13 cellular contexts compared by ENCODE assay signal in genomic region chr2:60976875-60977561, GRCh38. TPM values are rescaled to one million over a fixed set of nuclear protein-coding genes. Genes with fewer than 3 reads are reported as not detected.
DNase-seq lines count a peak whose midpoint lies in the region; ATAC-seq and TF ChIP-seq lines count a peak whose summit lies in the region.
"Had no signal": no experiment of that assay in that cellular context is flagged by ENCODE, and none has a peak within 500 bp of the region (broad histone marks: within the 10 kb centered on the region; RNA-seq: fewer than 3 reads in every experiment).

No MANE protein-coding gene starts in this region.

- peak overlapping the region; percentile 19 for H3K27ac ChIP-seq in OCI-LY7 (ENCODE audit: low read depth, low read length, poor library complexity, severe bottlenecking)
- H3K27ac ChIP-seq: GM23248, neural progenitor cell had no signal

- H3K36me3 Mint-ChIP-seq in natural killer cell treated with Interleukin-12 subunit alpha and Interleukin-12 subunit beta and Interleukin-15 and Interleukin-18, amount 100 ng/mL, for 72 hours, result no peaks in the 10 kb centered on the region
- H3K36me3 Mint-ChIP-seq in natural killer cell (no peaks in the 10 kb centered on the region), type B pancreatic cell (no peaks in the 10 kb centered on the region), HFFc6 (ENCODE audit: low read depth) (no peaks in the 10 kb centered on the region)
- H3K36me3 Mint-ChIP-seq: neural progenitor cell had no signal

- no peak overlapping the region for H3K4me3 ChIP-seq in OCI-LY7 (ENCODE audit: low read depth, low read length, poor library complexity, severe bottlenecking)
- H3K4me3 ChIP-seq: GM23248, neural progenitor cell had no signal

- peaks cover 69% of the 10 kb centered on the region for H3K4me1 ChIP-seq in OCI-LY7 (ENCODE audit: insufficient read depth, low read length, poor library complexity, severe bottlenecking)

- H3K4me3 Mint-ChIP-seq in natural killer cell treated with Interleukin-12 subunit alpha and Interleukin-12 subunit beta and Interleukin-15 and Interleukin-18, amount 100 ng/mL, for 72 hours, result peak overlapping the region; percentile 21
- H3K4me3 Mint-ChIP-seq in natural killer cell, result no peak overlapping the region
- no peak overlapping the region for H3K4me3 Mint-ChIP-seq in type B pancreatic cell
- H3K4me3 Mint-ChIP-seq in HFFc6, result no peak overlapping the region
- H3K4me3 Mint-ChIP-seq: neural progenitor cell; stimulated activated naive B cell treated with anti-CD40 and anti-IgM and Interleukin-4, amounts not matched to agents 10 μg/mL and 1 μg/mL and 100 μg/mL, for 72 hours had no signal

- BruUV-seq in OCI-LY7 (replicated peaks; lab: Mats Ljungman, UMichigan), result no TSS peak

- H4K20me1 ChIP-seq in OCI-LY7 (ENCODE audit: insufficient read depth, low read length), result no peaks in the 10 kb centered on the region

- CTCF ChIA-PET in OCI-LY7 (lab: Charles Lee; ENCODE audit: unreplicated experiment), result no interaction called here

- in situ Hi-C loops in KBM-7 (cut with MboI; ENCODE audit: low pct_unique_long_range_greater_than_20kb, low sequenced_read_pairs), result loop anchor here (25.0 kb wide), 1 partner anchor 165 kb away; no protein-coding TSS in a partner anchor

- no peak for TF ChIP-seq CTCF in natural killer cell (IDR thresholded peaks at IDR 0.05)
- no peak for TF ChIP-seq CTCF in OCI-LY7 (conservative IDR thresholded peaks at IDR 0.05; ENCODE audit: low read length)
- no peak for TF ChIP-seq CTCF in type B pancreatic cell (conservative IDR thresholded peaks at IDR 0.05)
- TF ChIP-seq CTCF in HFFc6 (IDR thresholded peaks at IDR 0.05), result no peak

- DNase-seq in natural killer cell treated with Interleukin-12 subunit alpha and Interleukin-12 subunit beta and Interleukin-15 and Interleukin-18, amount 100 ng/mL, for 72 hours (ENCODE audit: low spot score), result no peak
- no peak for DNase-seq in natural killer cell
- no peak for DNase-seq in OCI-LY7 (ENCODE audit: low spot score)
- no peak for DNase-seq in type B pancreatic cell (ENCODE audit: extremely low spot score, unreplicated experiment)
- no peak for DNase-seq in Right ventricle myocardium inferior (ENCODE audit: missing footprints)
- DNase-seq in HFFc6, result no peak
- DNase-seq in KBM-7, result no peak
- DNase-seq: GM23248; islet precursor cell; NCI-H1436 treated with DMSO at 0.1 percent for 48 hours; stimulated activated naive B cell treated with anti-CD40 and anti-IgM and Interleukin-4, amounts not matched to agents 10 μg/mL and 1 μg/mL and 100 μg/mL, for 72 hours had no signal

- H3K27me3 Mint-ChIP-seq in natural killer cell treated with Interleukin-12 subunit alpha and Interleukin-12 subunit beta and Interleukin-15 and Interleukin-18, amount 100 ng/mL, for 72 hours, result no peaks in the 10 kb centered on the region
- H3K27me3 Mint-ChIP-seq in natural killer cell (ENCODE audit: low read depth in 2 of 2) (no peaks in the 10 kb centered on the region), type B pancreatic cell (no peaks in the 10 kb centered on the region), HFFc6 (ENCODE audit: insufficient read depth) (no peaks in the 10 kb centered on the region)
- H3K27me3 Mint-ChIP-seq: stimulated activated naive B cell treated with anti-CD40 and anti-IgM and Interleukin-4, amounts not matched to agents 10 μg/mL and 1 μg/mL and 100 μg/mL, for 72 hours had no signal

- intact Hi-C loops in natural killer cell (cut with micrococcal nuclease), result no loop called here
- intact Hi-C loops in OCI-LY7 (cut with micrococcal nuclease; ENCODE audit: unreplicated experiment), result no loop called here
- intact Hi-C loops in Right ventricle myocardium inferior (cut with DNase I), result no loop called here

- ATAC-seq in natural killer cell treated with Interleukin-12 subunit alpha and Interleukin-12 subunit beta and Interleukin-15 and Interleukin-18, amount 100 ng/mL, for 72 hours, result peak; percentile 70 to 83
- ATAC-seq in natural killer cell, result no peak
- ATAC-seq in HG02642 (IDR thresholded peaks at IDR 0.05; ENCODE audit: poor library complexity, unreplicated experiment), result peak; percentile 60
- no peak for ATAC-seq in Right ventricle myocardium inferior

- H3K4me2 ChIP-seq in OCI-LY7 (ENCODE audit: low read length), result no peak overlapping the region; the same call in 1 of the 2 replicates
- H3K4me2 ChIP-seq: neural progenitor cell had no signal

- H3K27ac Mint-ChIP-seq in natural killer cell treated with Interleukin-12 subunit alpha and Interleukin-12 subunit beta and Interleukin-15 and Interleukin-18, amount 100 ng/mL, for 72 hours, result peak overlapping the region; percentile 1 to 5
- H3K27ac Mint-ChIP-seq in natural killer cell (no peak overlapping the region), type B pancreatic cell (peak overlapping the region; percentile 1), HFFc6 (no peak overlapping the region)
- H3K27ac Mint-ChIP-seq: neural progenitor cell; stimulated activated naive B cell treated with anti-CD40 and anti-IgM and Interleukin-4, amounts not matched to agents 10 μg/mL and 1 μg/mL and 100 μg/mL, for 72 hours had no signal

- H3K9me2 ChIP-seq in OCI-LY7 (ENCODE audit: insufficient read depth, low read length), result no peaks in the 10 kb centered on the region

- H3K4me1 Mint-ChIP-seq in natural killer cell treated with Interleukin-12 subunit alpha and Interleukin-12 subunit beta and Interleukin-15 and Interleukin-18, amount 100 ng/mL, for 72 hours (ENCODE audit: low read depth in 2 of 2), result peaks cover 22 to 25% of the 10 kb centered on the region in 2 donors
- H3K4me1 Mint-ChIP-seq in natural killer cell (peaks cover 10 to 15% of the 10 kb centered on the region in 2 donors), type B pancreatic cell (ENCODE audit: unreplicated experiment) (peaks cover 10% of the 10 kb centered on the region), HFFc6 (ENCODE audit: low read depth) (peaks cover 8% of the 10 kb centered on the region; the same call in 1 of the 2 replicates)

- H3K36me3 ChIP-seq in OCI-LY7 (ENCODE audit: insufficient read depth, low read length), result no peaks in the 10 kb centered on the region; the same call in 1 of the 2 replicates
- H3K36me3 ChIP-seq: neural progenitor cell had no signal

- peak overlapping the region; percentile 17; the same call in 1 of the 2 replicates for H2AFZ ChIP-seq in OCI-LY7 (ENCODE audit: low read length)
- H2AFZ ChIP-seq: GM23248, neural progenitor cell had no signal

- H3K9me3 ChIP-seq in OCI-LY7 (ENCODE audit: low read length), result no peaks in the 10 kb centered on the region

- no peaks in the 10 kb centered on the region for H3K79me2 ChIP-seq in OCI-LY7 (ENCODE audit: insufficient read depth, low read depth, low read length)

- POLR2A ChIA-PET in OCI-LY7 (lab: Charles Lee), result interaction anchor here (0.6 to 2.3 kb wide), 6 partner anchors 9 to 280 kb away, joined by 3 to 14 read pairs (median 4); no protein-coding TSS in a partner anchor

- H3K9me3 Mint-ChIP-seq in natural killer cell treated with Interleukin-12 subunit alpha and Interleukin-12 subunit beta and Interleukin-15 and Interleukin-18, amount 100 ng/mL, for 72 hours, result no peaks in the 10 kb centered on the region
- no peaks in the 10 kb centered on the region for H3K9me3 Mint-ChIP-seq in natural killer cell
- H3K9me3 Mint-ChIP-seq in type B pancreatic cell, result no peaks in the 10 kb centered on the region
- no peaks in the 10 kb centered on the region for H3K9me3 Mint-ChIP-seq in HFFc6
- H3K9me3 Mint-ChIP-seq: neural progenitor cell; stimulated activated naive B cell treated with anti-CD40 and anti-IgM and Interleukin-4, amounts not matched to agents 10 μg/mL and 1 μg/mL and 100 μg/mL, for 72 hours had no signal

RNA-seq across cellular contexts. Expression of gene PEX13, which starts 40.5 kb away (rescaled TPM):
- 10 to 100 TPM; 15.9 to 25.8 TPM for total RNA-seq in natural killer cell treated with Interleukin-12 subunit alpha and Interleukin-12 subunit beta and Interleukin-15 and Interleukin-18, amount 100 ng/mL, for 72 hours
- 10 to 100 TPM; 15.8 to 18.1 (median 17.9) TPM for total RNA-seq in natural killer cell
- total RNA-seq in OCI-LY7 (2014; rRNA removed; shearing (Covaris generic)), result 18.9 and 20.3 TPM in 2 replicates
- total RNA-seq in OCI-LY7 (2022), result 23.4 and 27.6 TPM in 2 replicates
- 28.9 and 31.6 TPM in 2 replicates for total RNA-seq in type B pancreatic cell (ENCODE audit: low replicate concordance)
- total RNA-seq in Right ventricle myocardium inferior, result 21.9 TPM
- total RNA-seq in HFFc6 (2021; fragmentation: NEBNext Ultra II Directional; extraction: Animal tissue kit (Norgen Biotek cat#: 25700)), result 10 to 100 TPM; 21.2 to 24.1 (median 22.4) TPM

RNA-seq across cellular contexts. Expression of gene PUS10, which starts 41.0 kb away (rescaled TPM):
- 10 to 100 TPM; 12.6 to 18.5 TPM for total RNA-seq in natural killer cell treated with Interleukin-12 subunit alpha and Interleukin-12 subunit beta and Interleukin-15 and Interleukin-18, amount 100 ng/mL, for 72 hours
- total RNA-seq in natural killer cell (10 to 100 TPM in 1 of 3 donors, 1 to 10 TPM in 2; 7.2 to 15.2 (median 8.4) TPM), OCI-LY7 (2022) (7.5 and 8.6 TPM in 2 replicates), type B pancreatic cell (ENCODE audit: low replicate concordance) (6.3 and 6.8 TPM in 2 replicates), Right ventricle myocardium inferior (5.2 TPM)
- total RNA-seq in OCI-LY7 (2014; rRNA removed; shearing (Covaris generic)), result 3.3 and 5.6 TPM in 2 replicates
- 1 to 10 TPM; 4.2 to 6.1 (median 5.3) TPM for total RNA-seq in HFFc6 (2021; fragmentation: NEBNext Ultra II Directional; extraction: Animal tissue kit (Norgen Biotek cat#: 25700))

Comparison
In these comparisons a context has a peak if more than half of its experiments do, and no peak if none do; other contexts are left out.
1. ATAC-seq: peak in natural killer cell treated with Interleukin-12 subunit alpha and Interleukin-12 subunit beta and Interleukin-15 and Interleukin-18, amount 100 ng/mL, for 72 hours (2 of 2) and HG02642 (single experiment); none in natural killer cell (0 of 3) and Right ventricle myocardium inferior (single experiment).
2. H3K27ac Mint-ChIP-seq: peak in natural killer cell treated with Interleukin-12 subunit alpha and Interleukin-12 subunit beta and Interleukin-15 and Interleukin-18, amount 100 ng/mL, for 72 hours (2 of 2) and type B pancreatic cell (single experiment); none in natural killer cell (0 of 2) and HFFc6 (single experiment).